Comparison of ENCODE assay signal across 9 cellular contexts in the genomic region with DNA sequence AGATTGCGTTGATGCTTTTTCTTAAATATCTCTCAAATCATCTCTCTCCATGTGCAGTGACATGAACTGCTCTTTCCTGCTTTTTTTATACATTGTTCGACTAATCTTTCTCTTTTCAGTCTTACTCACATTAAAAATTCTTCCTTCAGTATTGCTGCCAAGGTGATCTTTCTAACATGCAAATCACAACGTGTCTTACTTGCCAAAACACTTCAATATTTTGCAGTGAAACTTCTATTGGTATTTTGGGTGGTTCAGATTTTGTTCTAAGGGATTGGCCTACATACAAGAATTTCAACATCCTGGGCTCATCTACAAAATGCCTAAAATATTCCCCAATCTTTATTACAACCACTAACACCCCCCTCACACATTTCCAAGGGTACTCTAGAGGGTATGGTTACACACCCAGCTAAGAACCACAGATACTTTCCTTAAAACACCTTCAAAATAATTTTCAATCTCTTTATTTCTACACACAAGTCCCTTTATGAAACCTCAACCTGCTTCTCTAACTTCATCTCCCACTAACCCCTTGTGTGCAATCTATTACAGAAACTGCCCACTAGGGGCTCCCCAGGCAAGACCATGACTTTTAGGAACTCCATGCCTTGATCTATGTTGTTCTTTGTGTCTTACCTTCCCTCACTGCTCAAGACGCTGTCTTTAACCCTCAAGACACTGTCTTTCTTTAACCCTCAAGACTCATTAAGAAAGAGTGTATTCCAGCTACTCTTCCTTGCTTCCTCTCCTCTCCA. TPM values are rescaled to one million over a fixed set of nuclear protein-coding genes. Genes with fewer than 3 reads are reported as not detected.
DNase-seq lines count a peak whose midpoint lies in the region; ATAC-seq, FAIRE-seq and TF ChIP-seq lines count a peak whose summit lies in the region.
"Had no signal": no experiment of that assay in that cellular context is flagged by ENCODE, and none has a peak within 500 bp of the region (broad histone marks: within the 10 kb centered on the region; RNA-seq: fewer than 3 reads in every experiment).

No MANE protein-coding gene starts in this region.

- intact Hi-C loops in psoas muscle (cut with DNase I), result no loop called here

- H3K9me3 ChIP-seq in psoas muscle, result no peaks in the 10 kb centered on the region

- H3K4me1 ChIP-seq in psoas muscle, result no peaks in the 10 kb centered on the region

- peak overlapping the region; percentile 66 for H3K27ac ChIP-seq in angular gyrus (ENCODE audit: low read depth, low read length)
- no peak overlapping the region for H3K27ac ChIP-seq in psoas muscle

- DNase-seq in psoas muscle (no peak), epidermal melanocyte (ENCODE audit: insufficient read length, low spot score) (no peak), SHP77 treated with DMSO at 0.1 percent for 48 hours (lab: John Stamatoyannopoulos, UW) (no peak), GM12891 (ENCODE audit: insufficient read length, low spot score) (no peak)
- DNase-seq: NCI-H1105 had no signal

- H3K4me3 ChIP-seq in psoas muscle, result no peak overlapping the region

- TF ChIP-seq POLR2A in GM12891 (IDR thresholded peaks at IDR 0.05; ENCODE audit: low read depth, low read length), result no peak

- no peak for FAIRE-seq in GM12891 (lab: Jason Lieb, UNC)

- H3K36me3 ChIP-seq in psoas muscle (ENCODE audit: insufficient read depth in 1 of 2, low read depth in 1 of 2), result no peaks in the 10 kb centered on the region

- H3K27me3 ChIP-seq in psoas muscle (ENCODE audit: insufficient read depth in 3 of 3, low read length in 2 of 3), result no peaks in the 10 kb centered on the region

- WGBS in psoas muscle, 3 donors, result 36 to 52% (median 36%) methylated on average over 4 of the region's 4 CpGs

- TF ChIP-seq CTCF in psoas muscle (IDR thresholded peaks at IDR 0.05), result peak; percentile 17

- peak; percentile 87 for ATAC-seq in GM18861 (IDR thresholded peaks at IDR 0.05; ENCODE audit: unreplicated experiment)
- peak; percentile 87 for ATAC-seq in HG03039 (IDR thresholded peaks at IDR 0.05; ENCODE audit: unreplicated experiment)
- no peak for ATAC-seq in psoas muscle
- ATAC-seq in GM19324 (IDR thresholded peaks at IDR 0.05; ENCODE audit: low FRiP score, unreplicated experiment), result no peak

TF ChIP-seq in GM12891, 5 proteins besides CTCF, POLR2A, EP300 and RAD21:
- TF ChIP-seq POLR2AphosphoS5 (IDR thresholded peaks at IDR 0.05; ENCODE audit: low read depth, low read length) (no peak), TAF1 (IDR thresholded peaks at IDR 0.05; ENCODE audit: low read depth, low read length) (no peak), SPI1 (IDR thresholded peaks at IDR 0.05; ENCODE audit: low read depth, low read length) (no peak), POU2F2 (IDR thresholded peaks at IDR 0.05; ENCODE audit: low read depth, low read length) (no peak), PAX5 (IDR thresholded peaks at IDR 0.05; ENCODE audit: insufficient read depth, low read length, severe bottlenecking) (no peak)

RNA-seq across cellular contexts. Expression of gene COL3A1, which starts 50.9 kb away (rescaled TPM):
- total RNA-seq in psoas muscle, result 10 to 100 TPM; 17.9 to 73.1 (median 45.8) TPM
- 10 to 100 TPM in 2 of 3 donors, 1 to 10 TPM in 1; 9.4 to 29.0 (median 11.2) TPM for polyA plus RNA-seq in psoas muscle
- polyA plus RNA-seq in GM12891 (2012; ENCODE audit: low read depth, missing spikeins), result 0.33 TPM

Comparison
In these comparisons a context has a peak if more than half of its experiments do, and no peak if none do; other contexts are left out.
1. ATAC-seq: peak in GM18861 (single experiment) and HG03039 (single experiment); none in psoas muscle (0 of 4) and GM19324 (single experiment).